ENCODE assay signal across 7 cellular contexts in the genomic region with DNA sequence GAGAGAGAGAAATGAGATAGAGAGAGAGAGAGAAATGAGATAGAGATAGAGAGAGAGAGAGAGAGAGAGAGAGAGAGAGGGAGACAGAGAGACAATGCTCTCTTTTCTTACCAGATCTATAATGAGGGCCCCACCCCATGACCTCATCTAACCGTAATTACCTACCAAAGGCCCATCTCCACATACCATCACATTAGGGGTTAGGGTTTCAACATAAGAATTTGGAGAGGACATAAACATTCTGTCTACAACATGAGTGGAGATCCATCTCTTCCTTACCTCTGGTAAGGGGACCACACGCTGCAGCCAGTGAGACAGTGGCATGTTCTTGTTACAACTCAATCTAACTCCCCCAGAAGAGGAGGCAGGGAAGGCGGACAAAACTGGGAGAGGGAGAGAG. TPM values are rescaled to one million over a fixed set of nuclear protein-coding genes. Genes with fewer than 3 reads are reported as not detected.
A peak's percentile ranks its signal among the peaks of the same experiment; 100 is the strongest.
DNase-seq lines count a peak whose midpoint lies in the region; ATAC-seq and TF ChIP-seq lines count a peak whose summit lies in the region.
"Not testable (repeated sequence)": the region's sequence is repeated elsewhere in the genome, so short reads cannot be mapped to it uniquely, and the experiment has no call there.

No MANE protein-coding gene starts in this region.

- H3K9me2 ChIP-seq in DOHH2 (replicated peaks; ENCODE audit: control insufficient read depth, low read length): not testable (repeated sequence)

- peaks cover 11% of the 10 kb centered on the region for H3K79me2 ChIP-seq in DOHH2 (ENCODE audit: control insufficient read depth, low read length)
- peaks cover 13% of the 10 kb centered on the region for H3K79me2 ChIP-seq in neural progenitor cell (ENCODE audit: low read depth)

- not testable (repeated sequence) for H4K20me1 ChIP-seq in DOHH2 (ENCODE audit: control insufficient read depth, insufficient read depth, low read depth, low read length); neural progenitor cell (ENCODE audit: low read depth)

- H3K4me2 ChIP-seq in DOHH2 (ENCODE audit: low read length) (peak overlapping the region; percentile 66), neural progenitor cell (peak overlapping the region; percentile 95)

- not testable (repeated sequence) for H3K9me3 ChIP-seq in DOHH2 (ENCODE audit: control insufficient read depth, insufficient read depth, low read length); T-helper 17 cell (ENCODE audit: control insufficient read depth, low read length, poor library complexity, severe bottlenecking); neural progenitor cell (ENCODE audit: low read depth)

- ATAC-seq in T-helper 17 cell; activated T-cell treated with anti-CD3 and anti-CD28 coated beads, Interleukin-2, amount 50 U/mL, for 72 hours (replicated peaks in 1 of 2): not testable (repeated sequence)

- not testable (repeated sequence) for DNase-seq in T-helper 17 cell; activated T-cell treated with anti-CD3 and anti-CD28 coated beads, Interleukin-2, amount 50 U/mL, for 72 hours; immature natural killer cell
- DNase-seq in neural progenitor cell (ENCODE audit: low spot score): peak; percentile 10

- H3K27ac Mint-ChIP-seq in IgD-negative memory B cell (peak overlapping the region in 1 of 3 donors; percentile 92), brain (peak overlapping the region in 4 of 5 experiments; percentile 11 to 96 (median 86)), immature natural killer cell (peak overlapping the region in 4 of 6 donors; percentile 10 to 72 (median 27)), neural progenitor cell (peak overlapping the region; percentile 73)
- not testable (repeated sequence) for H3K27ac Mint-ChIP-seq in T-helper 17 cell
- peak overlapping the region; percentile 52 for H3K27ac Mint-ChIP-seq in activated T-cell treated with anti-CD3 and anti-CD28 coated beads, Interleukin-2, amount 50 U/mL, for 72 hours

- H3K4me1 ChIP-seq in DOHH2 (ENCODE audit: control insufficient read depth, low read length) (peaks cover 16% of the 10 kb centered on the region), neural progenitor cell (peaks cover 11% of the 10 kb centered on the region)

- H3K36me3 ChIP-seq in DOHH2 (ENCODE audit: control insufficient read depth, low read length); neural progenitor cell: not testable (repeated sequence)

- H3K27me3 Mint-ChIP-seq in IgD-negative memory B cell; T-helper 17 cell; activated T-cell treated with anti-CD3 and anti-CD28 coated beads, Interleukin-2, amount 50 U/mL, for 72 hours (ENCODE audit: low read depth); brain; immature natural killer cell (ENCODE audit: low read depth in 3 of 3); neural progenitor cell (ENCODE audit: insufficient read depth, low read depth): not testable (repeated sequence)

- H3K4me3 ChIP-seq in DOHH2 (ENCODE audit: low read length): 0 out of 2 replicates have a peak overlapping the region, but pooled peaks have one; percentile 76
- H3K4me3 ChIP-seq in neural progenitor cell: not testable (repeated sequence)

- not testable (repeated sequence) for H3K27me3 ChIP-seq in DOHH2 (ENCODE audit: control insufficient read depth, low read length); neural progenitor cell

- H3F3A ChIP-seq in DOHH2 (ENCODE audit: control insufficient read depth, insufficient read depth); neural progenitor cell (ENCODE audit: low read depth): not testable (repeated sequence)

- not testable (repeated sequence) for H2AFZ ChIP-seq in neural progenitor cell (replicated peaks)

- peak overlapping the region; percentile 67 to 90 (median 70) for H3K4me3 Mint-ChIP-seq in IgD-negative memory B cell
- H3K4me3 Mint-ChIP-seq in T-helper 17 cell: peak overlapping the region; percentile 82
- H3K4me3 Mint-ChIP-seq in activated T-cell treated with anti-CD3 and anti-CD28 coated beads, Interleukin-2, amount 50 U/mL, for 72 hours: peak overlapping the region; percentile 59 to 63
- peak overlapping the region; percentile 73 to 86 (median 79) for H3K4me3 Mint-ChIP-seq in brain
- H3K4me3 Mint-ChIP-seq in immature natural killer cell: peak overlapping the region; percentile 55 to 77 (median 68)
- peak overlapping the region; percentile 82 for H3K4me3 Mint-ChIP-seq in neural progenitor cell

- not testable (repeated sequence) for H3K9me3 Mint-ChIP-seq in IgD-negative memory B cell; activated T-cell treated with anti-CD3 and anti-CD28 coated beads, Interleukin-2, amount 50 U/mL, for 72 hours; brain; immature natural killer cell; neural progenitor cell

- not testable (repeated sequence) for TF ChIP-seq CTCF in DOHH2 (IDR thresholded peaks at IDR 0.05; ENCODE audit: low read depth, low read length, poor library complexity, severe bottlenecking); brain (conservative IDR thresholded peaks at IDR 0.05); neural progenitor cell (IDR thresholded peaks at IDR 0.05)

- not testable (repeated sequence) for H3K9ac ChIP-seq in neural progenitor cell

- not testable (repeated sequence) for H3K27ac ChIP-seq in DOHH2 (ENCODE audit: low read depth, low read length); neural progenitor cell

- not testable (repeated sequence) for H3K36me3 Mint-ChIP-seq in IgD-negative memory B cell; T-helper 17 cell (ENCODE audit: low read depth); activated T-cell treated with anti-CD3 and anti-CD28 coated beads, Interleukin-2, amount 50 U/mL, for 72 hours (ENCODE audit: insufficient read depth in 2 of 2); brain; immature natural killer cell; neural progenitor cell

- peaks cover 9 to 16% (median 13%) of the 10 kb centered on the region in 3 donors for H3K4me1 Mint-ChIP-seq in IgD-negative memory B cell
- H3K4me1 Mint-ChIP-seq in T-helper 17 cell: peaks cover 16% of the 10 kb centered on the region
- peaks cover 25% of the 10 kb centered on the region for H3K4me1 Mint-ChIP-seq in activated T-cell treated with anti-CD3 and anti-CD28 coated beads, Interleukin-2, amount 50 U/mL, for 72 hours (ENCODE audit: low read depth)
- peaks cover 38% of the 10 kb centered on the region for H3K4me1 Mint-ChIP-seq in brain
- H3K4me1 Mint-ChIP-seq in immature natural killer cell: peaks cover 28 to 34% of the 10 kb centered on the region in 2 donors
- peaks cover 21% of the 10 kb centered on the region for H3K4me1 Mint-ChIP-seq in neural progenitor cell

RNA-seq across cellular contexts. Expression of a gene that starts 44.5 kb away (rescaled TPM):
- polyA plus RNA-seq in IgD-negative memory B cell (12.5 TPM), brain (ENCODE audit: insufficient read depth, low read depth, low replicate concordance) (17.0 TPM), immature natural killer cell (10 to 100 TPM in 1 of 3 donors, 1 to 10 TPM in 2; 5.7 to 15.4 (median 9.0) TPM)
- total RNA-seq in T-helper 17 cell (10 to 100 TPM; 14.9 to 18.8 TPM), neural progenitor cell (ENCODE audit: low replicate concordance) (13.4 and 18.7 TPM in 2 replicates)
- 10 to 100 TPM; 11.4 to 12.2 TPM for total RNA-seq in activated T-cell treated with anti-CD3 and anti-CD28 coated beads, Interleukin-2, amount 50 U/mL, for 72 hours
